1 cellular context compared by ENCODE assay signal in genomic region chr10:28631896-28632596, GRCh38.
TF ChIP-seq lines count a peak whose summit lies in the region.

No MANE protein-coding gene starts in this region.

TF ChIP-seq in HEK293, 187 proteins besides CTCF, POLR2A, EP300 and RAD21 (continued from another document and continues in another):
- TF ChIP-seq ZSCAN23 (tag by site-specific recombination; IDR thresholded peaks at IDR 0.05): 0 out of 2 replicates have a peak, but pooled peaks have one; percentile 33
- peak; percentile 49; the same call in 1 of the 2 replicates for TF ChIP-seq ZBTB8A (tag by site-specific recombination; IDR thresholded peaks at IDR 0.05)
- TF ChIP-seq ZNF843 (tag by site-specific recombination; IDR thresholded peaks at IDR 0.05): peak; percentile 76; the same call in 1 of the 2 replicates
- peak; percentile 70 for TF ChIP-seq PRDM1 (tag by site-specific recombination; IDR thresholded peaks at IDR 0.05)
- TF ChIP-seq SP3 (tag by site-specific recombination; IDR thresholded peaks at IDR 0.05): no peak
- no peak for TF ChIP-seq KLF16 (tag by site-specific recombination; IDR thresholded peaks at IDR 0.05)
- TF ChIP-seq ZNF600 (tag by site-specific recombination; IDR thresholded peaks at IDR 0.05): peak; percentile 76
- no peak for TF ChIP-seq ZNF114 (tag by site-specific recombination; IDR thresholded peaks at IDR 0.05)
- TF ChIP-seq OVOL3 (tag by site-specific recombination; IDR thresholded peaks at IDR 0.05): peak; percentile 83
- no peak for TF ChIP-seq ZNF48 (tag by site-specific recombination; IDR thresholded peaks at IDR 0.05)
- peak; percentile 34; the same call in 1 of the 2 replicates for TF ChIP-seq GFI1B (tag by site-specific recombination; IDR thresholded peaks at IDR 0.05)
- TF ChIP-seq ZNF449 (tag by site-specific recombination; IDR thresholded peaks at IDR 0.05): peak; percentile 61; the same call in 1 of the 2 replicates
- TF ChIP-seq MYNN (tag by site-specific recombination; IDR thresholded peaks at IDR 0.05; ENCODE audit: borderline replicate concordance): no peak
- TF ChIP-seq ZBTB1 (tag by site-specific recombination; IDR thresholded peaks at IDR 0.05): peak; percentile 73; the same call in 1 of the 2 replicates
- 0 out of 2 replicates have a peak, but pooled peaks have one; percentile 32 for TF ChIP-seq KLF8 (tag by site-specific recombination; IDR thresholded peaks at IDR 0.05)
- TF ChIP-seq SP2 (tag by site-specific recombination; IDR thresholded peaks at IDR 0.05): no peak
- TF ChIP-seq SCRT2 (tag by site-specific recombination; IDR thresholded peaks at IDR 0.05): no peak
- TF ChIP-seq ZNF335 (tag by site-specific recombination; conservative IDR thresholded peaks at IDR 0.05): 0 out of 2 replicates have a peak, but pooled peaks have one; percentile 27
- TF ChIP-seq ZNF629 (tag by site-specific recombination; IDR thresholded peaks at IDR 0.05): peak; percentile 90
- peak; percentile 25; the same call in 1 of the 2 replicates for TF ChIP-seq ZNF76 (tag by site-specific recombination; IDR thresholded peaks at IDR 0.05; ENCODE audit: borderline replicate concordance, low read depth)
- no peak for TF ChIP-seq ZNF513 (tag by site-specific recombination; IDR thresholded peaks at IDR 0.05)
- TF ChIP-seq OSR2 (tag by site-specific recombination; IDR thresholded peaks at IDR 0.05): peak; percentile 50; the same call in 1 of the 2 replicates
- TF ChIP-seq ZNF664 (tag by site-specific recombination; IDR thresholded peaks at IDR 0.05): peak; percentile 91
- no peak for TF ChIP-seq ZNF292 (tag by site-specific recombination; IDR thresholded peaks at IDR 0.05; ENCODE audit: borderline replicate concordance, low read depth)
- peak; percentile 56; the same call in 1 of the 2 replicates for TF ChIP-seq ZXDB (tag by site-specific recombination; IDR thresholded peaks at IDR 0.05)
- no peak for TF ChIP-seq ZNF248 (tag by site-specific recombination; IDR thresholded peaks at IDR 0.05)
- peak; percentile 92 for TF ChIP-seq SP7 (tag by site-specific recombination; IDR thresholded peaks at IDR 0.05)
- TF ChIP-seq ZNF837 (tag by site-specific recombination; IDR thresholded peaks at IDR 0.05): no peak
- peak; percentile 46; the same call in 1 of the 2 replicates for TF ChIP-seq IKZF3 (tag by site-specific recombination; IDR thresholded peaks at IDR 0.05)
- no peak for TF ChIP-seq ZNF37A (tag by site-specific recombination; IDR thresholded peaks at IDR 0.05)
- TF ChIP-seq ZNF639 (tag by site-specific recombination; IDR thresholded peaks at IDR 0.05): peak; percentile 66
- TF ChIP-seq GLIS1 (tag by site-specific recombination; IDR thresholded peaks at IDR 0.05): peak; percentile 36; the same call in 1 of the 2 replicates
- 0 out of 2 replicates have a peak, but pooled peaks have one; percentile 44 for TF ChIP-seq KLF10 (tag by site-specific recombination; IDR thresholded peaks at IDR 0.05)
- TF ChIP-seq PRDM10 (tag by site-specific recombination; IDR thresholded peaks at IDR 0.05): peak; percentile 57; the same call in 1 of the 2 replicates
- TF ChIP-seq ZNF580 (tag by site-specific recombination; IDR thresholded peaks at IDR 0.05): peak; percentile 79; the same call in 1 of the 2 replicates
- TF ChIP-seq ZNF404 (tag by site-specific recombination; IDR thresholded peaks at IDR 0.05): no peak
- TF ChIP-seq ZFP3 (tag by site-specific recombination; IDR thresholded peaks at IDR 0.05; ENCODE audit: low read depth): no peak
- 0 out of 2 replicates have a peak, but pooled peaks have one; percentile 26 for TF ChIP-seq PATZ1 (tag by site-specific recombination; IDR thresholded peaks at IDR 0.05)
- peak; percentile 66; the same call in 1 of the 2 replicates for TF ChIP-seq ZEB2 (tag by site-specific recombination; IDR thresholded peaks at IDR 0.05)
- no peak for TF ChIP-seq EGR2 (tag by site-specific recombination; IDR thresholded peaks at IDR 0.05; ENCODE audit: low read depth)
- no peak for TF ChIP-seq ZNF701 (tag by site-specific recombination; IDR thresholded peaks at IDR 0.05)
- peak; percentile 89 for TF ChIP-seq INSM2 (tag by site-specific recombination; IDR thresholded peaks at IDR 0.05)
- TF ChIP-seq PRDM6 (tag by site-specific recombination; IDR thresholded peaks at IDR 0.05): peak; percentile 97
- TF ChIP-seq ZNF133 (tag by site-specific recombination; IDR thresholded peaks at IDR 0.05): no peak
- peak; percentile 60 for TF ChIP-seq ZNF146 (tag by site-specific recombination; IDR thresholded peaks at IDR 0.05)
- TF ChIP-seq HOXC10 (CRISPR knock-in tag; IDR thresholded peaks at IDR 0.05): no peak
- peak; percentile 83 for TF ChIP-seq ZNF24 (tag by site-specific recombination; IDR thresholded peaks at IDR 0.05)
- TF ChIP-seq BCL11A (tag by site-specific recombination; IDR thresholded peaks at IDR 0.05; ENCODE audit: low read depth): peak; percentile 73; the same call in 1 of the 2 replicates
- no peak for TF ChIP-seq WT1 (tag by site-specific recombination; IDR thresholded peaks at IDR 0.05)
- TF ChIP-seq ZSCAN30 (tag by site-specific recombination; IDR thresholded peaks at IDR 0.05): peak; percentile 81; the same call in 1 of the 2 replicates
- no peak for TF ChIP-seq ZNF624 (tag by site-specific recombination; IDR thresholded peaks at IDR 0.05)
- peak; percentile 46; the same call in 1 of the 2 replicates for TF ChIP-seq ZBTB17 (tag by site-specific recombination; IDR thresholded peaks at IDR 0.05)
- TF ChIP-seq ZFHX2 (tag by site-specific recombination; conservative IDR thresholded peaks at IDR 0.05): no peak
- 0 out of 2 replicates have a peak, but pooled peaks have one; percentile 43 for TF ChIP-seq TRIM28 (IDR thresholded peaks at IDR 0.05; ENCODE audit: borderline replicate concordance, low read length)
